1 cellular context compared by ENCODE assay signal in genomic region chr14:20489093-20489994, GRCh38.
TF ChIP-seq lines count a peak whose summit lies in the region.

No MANE protein-coding gene starts in this region.

TF ChIP-seq in H1, 55 proteins besides CTCF, POLR2A, EP300 and RAD21:
- TF ChIP-seq BACH1 (IDR thresholded peaks at IDR 0.05; ENCODE audit: low read length) (no peak), SP2 (IDR thresholded peaks at IDR 0.05; ENCODE audit: low read length) (no peak), EZH2 (IDR thresholded peaks at IDR 0.05; ENCODE audit: low read depth, low read length, severe bottlenecking) (no peak), SIX5 (IDR thresholded peaks at IDR 0.05; ENCODE audit: low read depth, low read length) (no peak), TEAD4 (IDR thresholded peaks at IDR 0.05; ENCODE audit: low read depth, low read length) (no peak)
